Comparison of ENCODE assay signal across 23 cellular contexts in genomic region chr3:69712244-69712643, GRCh38.
"Had no signal": no experiment of that assay in that cellular context is flagged by ENCODE, and none has a peak within 500 bp of the region (broad histone marks: within the 10 kb centered on the region; RNA-seq: fewer than 3 reads in every experiment).

No MANE protein-coding gene starts in this region.

- H3K9me3 ChIP-seq: SJCRH30 had no signal

- H3K4me3 ChIP-seq: SJCRH30 had no signal

- H3K4me1 ChIP-seq: SJCRH30 had no signal

- H3K27me3 ChIP-seq: SJCRH30 had no signal

- H3K36me3 ChIP-seq: SJCRH30 had no signal

- ATAC-seq: Panc1, PC-3, Right ventricle myocardium inferior, SK-N-SH treated with all-trans-retinoic acid at 6 μM for 48 hours had no signal

- H3K27ac ChIP-seq: HL-60, SJCRH30 had no signal

- DNase-seq: KBM-7; MV-4-11; NCI-H1048; NCI-H1105; NCI-H1417; NCI-H1436 treated with DMSO at 0.1 percent for 48 hours; NCI-H1694; NCI-H187 treated with DMSO at 0.1 percent for 48 hours; NCI-H2029 treated with DMSO at 0.1 percent for 48 hours; NCI-H2171 treated with DMSO at 0.1 percent for 48 hours; NCI-H345; NCI-H446 treated with DMSO at 0.1 percent for 48 hours; NCI-H510A treated with DMSO at 0.1 percent for 48 hours; NCI-H526; NCI-H774; NK-92 treated with Interleukin-12 subunit alpha and Interleukin-12 subunit beta, amount 100 ng/mL, for 24 hours; PC-3; SHP77 treated with DMSO at 0.1 percent for 48 hours; SJCRH30 had no signal
